1 cellular context compared by ENCODE assay signal in the genomic region with DNA sequence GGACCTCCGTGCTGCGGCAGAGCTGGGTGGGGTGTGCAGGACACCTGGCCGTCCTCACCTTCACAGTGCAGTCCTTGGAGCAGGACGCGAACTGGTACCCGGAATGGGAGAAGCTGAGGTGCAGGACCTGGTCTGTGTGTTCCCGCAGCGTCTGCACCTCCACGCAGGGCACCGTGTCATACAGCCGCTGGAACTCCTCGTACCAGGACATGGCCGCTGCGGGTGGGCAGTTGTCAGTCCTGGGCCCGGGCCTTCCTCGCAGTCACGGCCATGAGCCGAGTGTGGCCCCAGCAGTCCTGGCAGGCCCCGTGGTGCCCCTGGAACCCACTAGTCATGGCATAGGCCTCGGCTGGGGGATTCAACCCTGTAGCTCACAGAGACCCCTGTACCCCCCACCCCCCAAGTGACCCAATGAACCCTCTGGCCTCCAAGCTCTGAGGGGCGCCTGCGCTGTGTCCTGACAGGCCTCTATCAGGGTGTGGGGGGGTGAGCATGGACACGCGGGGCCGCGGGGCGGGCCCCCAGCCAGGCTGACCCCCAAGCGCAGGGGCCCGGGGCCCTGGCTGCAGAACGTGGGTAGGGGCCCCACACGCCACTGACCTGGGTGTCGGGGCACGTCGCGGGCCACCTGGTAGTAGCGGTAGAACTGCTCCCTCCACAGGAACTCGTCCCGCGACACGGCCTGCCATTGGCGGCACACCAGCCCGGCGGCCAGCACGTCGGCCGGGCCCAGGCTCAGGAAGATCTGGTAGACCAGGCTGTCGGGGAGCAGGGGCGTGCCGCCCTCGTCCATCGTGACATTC.
A peak's percentile ranks its signal among the peaks of the same experiment; 100 is the strongest.
TF ChIP-seq lines count a peak whose summit lies in the region.

No MANE protein-coding gene starts in this region.

TF ChIP-seq in HepG2, 621 proteins besides CTCF, POLR2A, EP300 and RAD21 (continued from another document):
- TF ChIP-seq, protein P1, sequence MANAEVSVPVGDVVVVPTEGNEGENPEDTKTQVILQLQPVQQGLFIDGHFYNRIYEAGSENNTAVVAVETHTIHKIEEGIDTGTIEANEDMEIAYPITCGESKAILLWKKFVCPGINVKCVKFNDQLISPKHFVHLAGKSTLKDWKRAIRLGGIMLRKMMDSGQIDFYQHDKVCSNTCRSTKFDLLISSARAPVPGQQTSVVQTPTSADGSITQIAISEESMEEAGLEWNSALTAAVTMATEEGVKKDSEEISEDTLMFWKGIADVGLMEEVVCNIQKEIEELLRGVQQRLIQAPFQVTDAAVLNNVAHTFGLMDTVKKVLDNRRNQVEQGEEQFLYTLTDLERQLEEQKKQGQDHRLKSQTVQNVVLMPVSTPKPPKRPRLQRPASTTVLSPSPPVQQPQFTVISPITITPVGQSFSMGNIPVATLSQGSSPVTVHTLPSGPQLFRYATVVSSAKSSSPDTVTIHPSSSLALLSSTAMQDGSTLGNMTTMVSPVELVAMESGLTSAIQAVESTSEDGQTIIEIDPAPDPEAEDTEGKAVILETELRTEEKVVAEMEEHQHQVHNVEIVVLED (CRISPR knock-in tag; IDR thresholded peaks at IDR 0.05; ENCODE audit: borderline replicate concordance) = peak; percentile 41; the same call in 1 of the 2 replicates
- TF ChIP-seq PITX1 (CRISPR knock-in tag; IDR thresholded peaks at IDR 0.05) = peak; percentile 25; the same call in 1 of the 2 replicates
- peak; percentile 47; the same call in 1 of the 2 replicates for TF ChIP-seq PHF8 (CRISPR knock-in tag; IDR thresholded peaks at IDR 0.05)
- 0 out of 2 replicates have a peak, but pooled peaks have one; percentile 24 for TF ChIP-seq MYC (CRISPR knock-in tag; IDR thresholded peaks at IDR 0.05; ENCODE audit: borderline replicate concordance)
- TF ChIP-seq, protein P2, sequence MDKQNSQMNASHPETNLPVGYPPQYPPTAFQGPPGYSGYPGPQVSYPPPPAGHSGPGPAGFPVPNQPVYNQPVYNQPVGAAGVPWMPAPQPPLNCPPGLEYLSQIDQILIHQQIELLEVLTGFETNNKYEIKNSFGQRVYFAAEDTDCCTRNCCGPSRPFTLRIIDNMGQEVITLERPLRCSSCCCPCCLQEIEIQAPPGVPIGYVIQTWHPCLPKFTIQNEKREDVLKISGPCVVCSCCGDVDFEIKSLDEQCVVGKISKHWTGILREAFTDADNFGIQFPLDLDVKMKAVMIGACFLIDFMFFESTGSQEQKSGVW (CRISPR knock-in tag; IDR thresholded peaks at IDR 0.05; ENCODE audit: borderline replicate concordance) = no peak
- no peak for TF ChIP-seq PHF20 (CRISPR knock-in tag; IDR thresholded peaks at IDR 0.05)
- TF ChIP-seq, protein P3, sequence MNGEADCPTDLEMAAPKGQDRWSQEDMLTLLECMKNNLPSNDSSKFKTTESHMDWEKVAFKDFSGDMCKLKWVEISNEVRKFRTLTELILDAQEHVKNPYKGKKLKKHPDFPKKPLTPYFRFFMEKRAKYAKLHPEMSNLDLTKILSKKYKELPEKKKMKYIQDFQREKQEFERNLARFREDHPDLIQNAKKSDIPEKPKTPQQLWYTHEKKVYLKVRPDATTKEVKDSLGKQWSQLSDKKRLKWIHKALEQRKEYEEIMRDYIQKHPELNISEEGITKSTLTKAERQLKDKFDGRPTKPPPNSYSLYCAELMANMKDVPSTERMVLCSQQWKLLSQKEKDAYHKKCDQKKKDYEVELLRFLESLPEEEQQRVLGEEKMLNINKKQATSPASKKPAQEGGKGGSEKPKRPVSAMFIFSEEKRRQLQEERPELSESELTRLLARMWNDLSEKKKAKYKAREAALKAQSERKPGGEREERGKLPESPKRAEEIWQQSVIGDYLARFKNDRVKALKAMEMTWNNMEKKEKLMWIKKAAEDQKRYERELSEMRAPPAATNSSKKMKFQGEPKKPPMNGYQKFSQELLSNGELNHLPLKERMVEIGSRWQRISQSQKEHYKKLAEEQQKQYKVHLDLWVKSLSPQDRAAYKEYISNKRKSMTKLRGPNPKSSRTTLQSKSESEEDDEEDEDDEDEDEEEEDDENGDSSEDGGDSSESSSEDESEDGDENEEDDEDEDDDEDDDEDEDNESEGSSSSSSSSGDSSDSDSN (CRISPR knock-in tag; IDR thresholded peaks at IDR 0.05) = peak; percentile 56; the same call in 1 of the 2 replicates
- 0 out of 2 replicates have a peak, but pooled peaks have one; percentile 1 for TF ChIP-seq ZNF607 (CRISPR knock-in tag; IDR thresholded peaks at IDR 0.05; ENCODE audit: borderline replicate concordance)
